ENCODE assay signal across 14 cellular contexts in genomic region chr10:15483215-15483970, GRCh38.
"Had no signal": no experiment of that assay in that cellular context is flagged by ENCODE, and none has a peak within 500 bp of the region (broad histone marks: within the 10 kb centered on the region; RNA-seq: fewer than 3 reads in every experiment).

No MANE protein-coding gene starts in this region.

- H3K9me3 Mint-ChIP-seq: activated naive CD8-positive, alpha-beta T cell treated with anti-CD3 and anti-CD28 coated beads for 36 hours; activated T-helper 1 cell treated with anti-CD3 and anti-CD28 coated beads, Interleukin-12 subunit alpha, Interleukin-12 subunit beta, Interleukin-2, Interleukin-4 antibody, amounts not matched to agents 30 ng/mL and 10 ng/mL and 1 ng/mL, durations not matched to agents 14 hours and 24 hours and 36 hours; dendritic cell treated with granulocyte-macrophage colony-stimulating factor and Interleukin-4, amounts not matched to agents 40 ng/mL and 50 ng/mL, for 4 days; effector memory CD8-positive, alpha-beta T cell; stimulated activated naive CD8-positive, alpha-beta T cell treated with anti-CD3 and anti-CD28 coated beads, Interleukin-15, amount 100 ng/mL, for 72 hours had no signal

- H3K27ac Mint-ChIP-seq: activated naive CD8-positive, alpha-beta T cell treated with anti-CD3 and anti-CD28 coated beads for 36 hours; activated T-helper 1 cell treated with anti-CD3 and anti-CD28 coated beads, Interleukin-12 subunit alpha, Interleukin-12 subunit beta, Interleukin-2, Interleukin-4 antibody, amounts not matched to agents 30 ng/mL and 10 ng/mL and 1 ng/mL, durations not matched to agents 14 hours and 24 hours and 36 hours; dendritic cell treated with granulocyte-macrophage colony-stimulating factor and Interleukin-4, amounts not matched to agents 40 ng/mL and 50 ng/mL, for 4 days; effector memory CD8-positive, alpha-beta T cell; memory B cell had no signal

- H3K36me3 ChIP-seq: breast epithelium, left ventricle myocardium inferior had no signal

- DNase-seq: activated naive CD8-positive, alpha-beta T cell treated with anti-CD3 and anti-CD28 coated beads for 36 hours; cerebellar nuclear complex; effector memory CD8-positive, alpha-beta T cell; left ventricle myocardium inferior; stimulated activated CD4-positive, alpha-beta T cell treated with anti-CD3 and anti-CD28 coated beads, Interleukin-1b, Interleukin-23, amount 100 ng/mL, for 48 hours; stimulated activated naive CD8-positive, alpha-beta T cell treated with anti-CD3 and anti-CD28 coated beads, Interleukin-15, amount 100 ng/mL, for 72 hours; T-helper 1 cell; T1000 had no signal

- H3K4me3 ChIP-seq: breast epithelium, left ventricle myocardium inferior had no signal

- H3K27ac ChIP-seq: breast epithelium, epithelial cell of prostate, left ventricle myocardium inferior had no signal

- H3K27me3 Mint-ChIP-seq: dendritic cell treated with granulocyte-macrophage colony-stimulating factor and Interleukin-4, amounts not matched to agents 40 ng/mL and 50 ng/mL, for 4 days had no signal

- H3K4me1 ChIP-seq: breast epithelium, left ventricle myocardium inferior had no signal

- H3K4me1 Mint-ChIP-seq: activated naive CD8-positive, alpha-beta T cell treated with anti-CD3 and anti-CD28 coated beads for 36 hours; memory B cell; stimulated activated naive CD8-positive, alpha-beta T cell treated with anti-CD3 and anti-CD28 coated beads, Interleukin-15, amount 100 ng/mL, for 72 hours had no signal

- H3K4me3 Mint-ChIP-seq: activated naive CD8-positive, alpha-beta T cell treated with anti-CD3 and anti-CD28 coated beads for 36 hours; activated T-helper 1 cell treated with anti-CD3 and anti-CD28 coated beads, Interleukin-12 subunit alpha, Interleukin-12 subunit beta, Interleukin-2, Interleukin-4 antibody, amounts not matched to agents 30 ng/mL and 10 ng/mL and 1 ng/mL, durations not matched to agents 14 hours and 24 hours and 36 hours; dendritic cell treated with granulocyte-macrophage colony-stimulating factor and Interleukin-4, amounts not matched to agents 40 ng/mL and 50 ng/mL, for 4 days; effector memory CD8-positive, alpha-beta T cell; memory B cell; neural crest cell; stimulated activated naive CD8-positive, alpha-beta T cell treated with anti-CD3 and anti-CD28 coated beads, Interleukin-15, amount 100 ng/mL, for 72 hours had no signal

- H3K9me3 ChIP-seq: breast epithelium, left ventricle myocardium inferior had no signal

- H3K36me3 Mint-ChIP-seq: activated naive CD8-positive, alpha-beta T cell treated with anti-CD3 and anti-CD28 coated beads for 36 hours; memory B cell had no signal

- H3K27me3 ChIP-seq: breast epithelium had no signal
